In the genomic region with DNA sequence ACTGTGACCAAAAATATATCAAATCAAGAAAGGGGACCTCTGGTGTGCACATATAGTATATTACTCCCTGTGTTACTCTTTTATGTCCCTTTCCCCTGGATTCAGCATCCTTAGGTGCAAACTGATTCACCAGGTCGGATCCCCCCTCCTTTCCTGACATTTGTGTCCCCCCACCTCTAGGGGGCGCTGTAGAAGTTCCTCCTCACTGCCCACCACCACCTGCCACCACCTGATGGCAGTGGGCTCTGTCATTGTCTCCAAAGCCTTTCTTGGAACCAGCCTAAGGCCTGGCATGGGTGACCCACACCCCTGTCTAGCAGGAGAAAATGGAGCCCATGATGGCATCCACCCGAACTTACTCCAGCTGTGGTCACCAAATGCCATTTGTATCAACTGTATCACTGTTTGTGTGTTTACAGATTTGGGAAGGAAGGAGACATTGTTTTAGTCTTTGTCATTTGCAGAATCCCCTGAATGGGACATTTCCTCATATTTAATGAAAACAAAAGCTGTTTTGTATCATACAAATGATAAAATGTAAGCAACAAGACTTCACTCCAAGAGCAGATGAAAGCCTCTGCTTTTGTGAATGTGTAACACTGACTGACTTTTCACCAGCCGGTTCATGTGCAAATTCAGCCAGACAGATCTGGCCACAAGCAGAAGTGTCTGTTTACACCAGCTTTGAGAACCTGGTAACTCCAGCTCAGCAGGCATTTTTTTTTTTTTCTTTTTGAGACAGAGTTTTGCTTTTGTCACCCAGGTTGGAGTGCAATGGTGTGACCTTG, we compare ENCODE assay signal across 8 cellular contexts.
A peak's percentile ranks its signal among the peaks of the same experiment; 100 is the strongest.
DNase-seq lines count a peak whose midpoint lies in the region; ATAC-seq and TF ChIP-seq lines count a peak whose summit lies in the region.

No MANE protein-coding gene starts in this region.

- DNase-seq in DND-41, result peak; percentile 45
- DNase-seq in Kasumi-1 (lab: John Stamatoyannopoulos, UW), result peak; percentile 22 to 27
- DNase-seq in activated T-cell treated with anti-CD3 and anti-CD28 coated beads, Interleukin-2, amount 50 U/mL, for 48 hours, result peak; percentile 51 to 54
- no peak for DNase-seq in hepatocyte (ENCODE audit: low spot score)
- peak; percentile 33 for DNase-seq in testis
- DNase-seq in caudate nucleus (lab: John Stamatoyannopoulos, UW), result no peak

- H3K9me3 ChIP-seq in DND-41 (ENCODE audit: insufficient read depth, low read length, severe bottlenecking) (no peaks in the 10 kb centered on the region), hepatocyte (ENCODE audit: low read depth) (no peaks in the 10 kb centered on the region), testis (no peaks in the 10 kb centered on the region)

- H2AFZ ChIP-seq in DND-41 (ENCODE audit: low read depth, low read length) (no peak overlapping the region), hepatocyte (no peak overlapping the region)

- no peaks in the 10 kb centered on the region for H4K20me1 ChIP-seq in DND-41 (ENCODE audit: insufficient read depth, low read length)
- no peaks in the 10 kb centered on the region for H4K20me1 ChIP-seq in hepatocyte (ENCODE audit: insufficient read depth, poor library complexity, severe bottlenecking)

- H3K4me1 ChIP-seq in DND-41 (ENCODE audit: insufficient read depth, low read length) (no peaks in the 10 kb centered on the region), hepatocyte (ENCODE audit: insufficient read depth) (no peaks in the 10 kb centered on the region), testis (no peaks in the 10 kb centered on the region)

- no peak overlapping the region for H3K9ac ChIP-seq in DND-41 (ENCODE audit: low read depth, low read length)

- WGBS in hepatocyte (ENCODE audit: low lambda C conversion rate, missing lambda C conversion rate), result 60% methylated on average over 4 of the region's 4 CpGs
- 59 to 72% methylated on average over 4 of the region's 4 CpGs for WGBS in testis, 2 donors

- no peak overlapping the region for H3K4me3 ChIP-seq in DND-41 (ENCODE audit: low read depth in 1 of 2, low read length in 2 of 2)
- no peak overlapping the region for H3K4me3 ChIP-seq in hepatocyte
- H3K4me3 ChIP-seq in testis, result no peak overlapping the region

- H3K27ac ChIP-seq in DND-41 (ENCODE audit: low read length) (no peak overlapping the region), hepatocyte (no peak overlapping the region), testis (no peak overlapping the region), caudate nucleus (ENCODE audit: low read depth, low read length) (no peak overlapping the region)

- intact Hi-C loops in testis (cut with DNase I; ENCODE audit: low total_unique reads), result no loop called here

- TF ChIP-seq CTCF in DND-41 (IDR thresholded peaks at IDR 0.05; ENCODE audit: borderline replicate concordance, extremely low read depth, low read length, poor library complexity, severe bottlenecking) (peak; percentile 75), hepatocyte (IDR thresholded peaks at IDR 0.05; ENCODE audit: poor library complexity) (peak; percentile 35), testis (IDR thresholded peaks at IDR 0.05) (peak; percentile 2 to 60 (median 39))

- ATAC-seq in DND-41 (ENCODE audit: insufficient read depth, low read depth), result peak; percentile 54; the same call in 2 of the 3 replicates
- ATAC-seq in GM21786 (IDR thresholded peaks at IDR 0.05; ENCODE audit: unreplicated experiment), result no peak
- ATAC-seq in GM19397 (IDR thresholded peaks at IDR 0.05; ENCODE audit: unreplicated experiment), result no peak

- no peak for TF ChIP-seq POLR2A in testis (IDR thresholded peaks at IDR 0.05)

- no peaks in the 10 kb centered on the region for H3K36me3 ChIP-seq in DND-41 (ENCODE audit: insufficient read depth, low read length)
- H3K36me3 ChIP-seq in hepatocyte (replicated peaks; ENCODE audit: insufficient read depth, low read depth), result no peaks in the 10 kb centered on the region
- H3K36me3 ChIP-seq in testis (ENCODE audit: low read depth, missing control alignments), result no peaks in the 10 kb centered on the region

- H3K79me2 ChIP-seq in DND-41 (ENCODE audit: insufficient read depth, low read length) (no peaks in the 10 kb centered on the region), hepatocyte (no peaks in the 10 kb centered on the region)

- no peaks in the 10 kb centered on the region for H3K9me2 ChIP-seq in hepatocyte (replicated peaks; ENCODE audit: insufficient read depth)

- H3K27me3 ChIP-seq in DND-41 (ENCODE audit: insufficient read depth, low read length, poor library complexity) (no peaks in the 10 kb centered on the region), hepatocyte (no peaks in the 10 kb centered on the region), testis (no peaks in the 10 kb centered on the region)

- H3K4me2 ChIP-seq in DND-41 (ENCODE audit: insufficient read depth, low read length), result no peak overlapping the region
- no peak overlapping the region for H3K4me2 ChIP-seq in hepatocyte

Comparison
In these comparisons a context has a peak if more than half of its experiments do, and no peak if none do; other contexts are left out.
1. DNase-seq: peak in DND-41 (single experiment), Kasumi-1 (2 of 2), activated T-cell treated with anti-CD3 and anti-CD28 coated beads, Interleukin-2, amount 50 U/mL, for 48 hours (2 of 2) and testis (single experiment); none in hepatocyte (single experiment) and caudate nucleus (0 of 61).
2. Peak in every context shown above with its lines, with median percentiles within 50 percentile points of each other: CTCF ChIP-seq.